Comparison of ENCODE assay signal across 1 cellular context in the genomic region with DNA sequence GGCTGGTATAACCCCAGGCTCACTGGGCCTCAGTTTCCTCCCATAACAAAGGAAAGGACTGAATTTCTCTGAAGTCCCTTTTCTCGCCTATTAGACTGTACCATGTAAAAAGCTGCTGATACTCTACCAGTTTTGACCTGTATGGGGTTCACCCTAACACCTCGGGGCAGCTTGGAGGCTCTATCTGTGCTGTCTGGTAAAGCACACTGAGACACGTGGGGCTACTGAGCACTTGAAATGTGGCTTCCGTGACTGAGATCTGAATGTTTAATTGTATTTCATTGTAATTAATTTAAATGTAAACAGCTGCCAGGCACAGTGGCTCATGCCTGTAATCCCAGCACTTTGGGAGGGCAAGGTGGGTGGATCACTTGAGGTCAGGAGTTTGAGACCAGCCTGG.
TF ChIP-seq lines count a peak whose summit lies in the region.

No MANE protein-coding gene starts in this region.

TF ChIP-seq in SK-N-SH treated with all-trans-retinoic acid at 6 μM for 48 hours, 23 proteins besides CTCF, POLR2A, EP300 and RAD21 (continued from another document):
- TF ChIP-seq, protein P1, sequence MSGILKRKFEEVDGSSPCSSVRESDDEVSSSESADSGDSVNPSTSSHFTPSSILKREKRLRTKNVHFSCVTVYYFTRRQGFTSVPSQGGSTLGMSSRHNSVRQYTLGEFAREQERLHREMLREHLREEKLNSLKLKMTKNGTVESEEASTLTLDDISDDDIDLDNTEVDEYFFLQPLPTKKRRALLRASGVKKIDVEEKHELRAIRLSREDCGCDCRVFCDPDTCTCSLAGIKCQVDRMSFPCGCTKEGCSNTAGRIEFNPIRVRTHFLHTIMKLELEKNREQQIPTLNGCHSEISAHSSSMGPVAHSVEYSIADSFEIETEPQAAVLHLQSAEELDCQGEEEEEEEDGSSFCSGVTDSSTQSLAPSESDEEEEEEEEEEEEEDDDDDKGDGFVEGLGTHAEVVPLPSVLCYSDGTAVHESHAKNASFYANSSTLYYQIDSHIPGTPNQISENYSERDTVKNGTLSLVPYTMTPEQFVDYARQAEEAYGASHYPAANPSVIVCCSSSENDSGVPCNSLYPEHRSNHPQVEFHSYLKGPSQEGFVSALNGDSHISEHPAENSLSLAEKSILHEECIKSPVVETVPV (CRISPR knock-in tag; IDR thresholded peaks at IDR 0.05): no peak
- TF ChIP-seq ZC3H10 (CRISPR knock-in tag; IDR thresholded peaks at IDR 0.05): no peak
- no peak for TF ChIP-seq TCF4 (CRISPR knock-in tag; IDR thresholded peaks at IDR 0.05; ENCODE audit: borderline replicate concordance)
- no peak for TF ChIP-seq ARNTL (CRISPR knock-in tag; IDR thresholded peaks at IDR 0.05; ENCODE audit: borderline replicate concordance, low read depth)
- TF ChIP-seq ISL1 (CRISPR knock-in tag; IDR thresholded peaks at IDR 0.05): no peak
- no peak for TF ChIP-seq ZFP3 (CRISPR knock-in tag; IDR thresholded peaks at IDR 0.05)
- no peak for TF ChIP-seq TOX (CRISPR knock-in tag; IDR thresholded peaks at IDR 0.05; ENCODE audit: borderline replicate concordance)
